In the genomic region with DNA sequence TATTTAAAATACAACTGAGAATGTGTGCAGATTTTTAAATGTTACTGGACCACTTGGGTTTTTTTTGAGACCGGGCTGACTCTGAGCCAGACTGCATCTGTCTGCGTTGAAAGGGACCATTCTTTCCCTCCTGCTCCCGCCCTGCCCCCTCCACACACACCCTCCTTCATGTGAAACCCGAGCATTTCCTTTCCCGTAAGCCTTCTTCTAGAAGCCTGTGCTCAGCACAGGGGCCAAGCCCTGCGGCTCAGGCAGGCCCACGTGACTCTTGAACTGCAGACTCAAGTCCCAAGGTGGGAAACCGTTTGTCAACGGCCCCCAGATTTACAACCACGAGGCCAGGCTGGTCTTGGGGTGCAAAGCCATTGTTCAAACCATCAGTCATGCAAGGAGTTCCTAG, we compare ENCODE assay signal across 9 cellular contexts.
DNase-seq lines count a peak whose midpoint lies in the region; ATAC-seq and TF ChIP-seq lines count a peak whose summit lies in the region.
"Had no signal": no experiment of that assay in that cellular context is flagged by ENCODE, and none has a peak within 500 bp of the region (broad histone marks: within the 10 kb centered on the region; RNA-seq: fewer than 3 reads in every experiment).

No MANE protein-coding gene starts in this region.

- H3K9me2 ChIP-seq in MM.1S (replicated peaks; ENCODE audit: insufficient read depth, low read length) = no peaks in the 10 kb centered on the region

- H3K4me3 Mint-ChIP-seq in stimulated activated naive CD8-positive, alpha-beta T cell treated with anti-CD3 and anti-CD28 coated beads, Interleukin-15, amount 100 ng/mL, for 72 hours = no peak overlapping the region

- no peaks in the 10 kb centered on the region for H4K20me1 ChIP-seq in MM.1S (ENCODE audit: insufficient read depth, low read length)

- H2AFZ ChIP-seq in MM.1S (ENCODE audit: low read length) = peak overlapping the region; percentile 61

- H3K9ac ChIP-seq in MM.1S (ENCODE audit: low read length) = no peak overlapping the region

- H3K27ac ChIP-seq in MM.1S (ENCODE audit: low read length) = no peak overlapping the region; the same call in 1 of the 2 replicates
- H3K27ac ChIP-seq in brain microvascular endothelial cell = no peak overlapping the region
- no peak overlapping the region for H3K27ac ChIP-seq in left lung
- H3K27ac ChIP-seq: HL-60 had no signal

- H3K9me3 ChIP-seq in MM.1S (replicated peaks; ENCODE audit: insufficient read depth, low read length) (no peaks in the 10 kb centered on the region), left lung (no peaks in the 10 kb centered on the region)

- H3K4me3 ChIP-seq in GM12864 (ENCODE audit: low read depth, low read length) (no peak overlapping the region), MM.1S (ENCODE audit: low read length) (no peak overlapping the region), brain microvascular endothelial cell (ENCODE audit: low read depth, low read length) (no peak overlapping the region), left lung (no peak overlapping the region)

- intact Hi-C loops in left lung (cut with DNase I) = no loop called here

- H3K27me3 ChIP-seq in MM.1S (replicated peaks; ENCODE audit: insufficient read depth, low read length) (no peaks in the 10 kb centered on the region), brain microvascular endothelial cell (replicated peaks) (peaks cover 2% of the 10 kb centered on the region), left lung (peaks cover 4 to 32% of the 10 kb centered on the region in 2 donors)

- H3K4me1 ChIP-seq in MM.1S (ENCODE audit: low read length) (peaks cover 15% of the 10 kb centered on the region), left lung (peaks cover 7 to 18% of the 10 kb centered on the region in 2 donors)

- H3F3A ChIP-seq in MM.1S (ENCODE audit: insufficient read depth, low read length) = no peaks in the 10 kb centered on the region

- H3K36me3 ChIP-seq in MM.1S (replicated peaks; ENCODE audit: insufficient read depth, low read length) (no peaks in the 10 kb centered on the region), brain microvascular endothelial cell (replicated peaks) (no peaks in the 10 kb centered on the region), left lung (no peaks in the 10 kb centered on the region)

- peak; percentile 25 for DNase-seq in GM12864 (ENCODE audit: low read depth)
- DNase-seq in MM.1S = peak; percentile 85
- peak; percentile 9 for DNase-seq in brain microvascular endothelial cell
- DNase-seq in left lung = peak in 1 of 2 donors; percentile 63
- DNase-seq in stimulated activated naive CD8-positive, alpha-beta T cell treated with anti-CD3 and anti-CD28 coated beads, Interleukin-15, amount 100 ng/mL, for 72 hours = peak in 1 of 2 donors; percentile 22
- DNase-seq in 8988T = no peak
- DNase-seq in SW 1271 (lab: John Stamatoyannopoulos, UW) = no peak
- no peak for DNase-seq in HK-2 (ENCODE audit: unreplicated experiment)

- peak; percentile 76 for ATAC-seq in left lung
- peak; percentile 72 for ATAC-seq in stimulated activated naive CD8-positive, alpha-beta T cell treated with anti-CD3 and anti-CD28 coated beads, Interleukin-15, amount 100 ng/mL, for 72 hours

- TF ChIP-seq CTCF in GM12864 (IDR thresholded peaks at IDR 0.05; ENCODE audit: low read depth, low read length, missing control alignments) (no peak), MM.1S (IDR thresholded peaks at IDR 0.05; ENCODE audit: low read length) (no peak), brain microvascular endothelial cell (IDR thresholded peaks at IDR 0.05; ENCODE audit: low read depth, low read length, missing control alignments) (no peak), left lung (IDR thresholded peaks at IDR 0.05) (no peak)

- no peaks in the 10 kb centered on the region for H3K9me3 Mint-ChIP-seq in stimulated activated naive CD8-positive, alpha-beta T cell treated with anti-CD3 and anti-CD28 coated beads, Interleukin-15, amount 100 ng/mL, for 72 hours

- H3K4me2 ChIP-seq in MM.1S (ENCODE audit: low read depth, low read length) = peak overlapping the region; percentile 40; the same call in 1 of the 2 replicates

- H3K79me2 ChIP-seq in MM.1S (ENCODE audit: low read length) = no peaks in the 10 kb centered on the region

- in situ Hi-C loops in brain microvascular endothelial cell (cut with HindIII; ENCODE audit: low pct_ligation_motif_present, low sequenced_read_pairs) = no loop called here

- H3K4me1 Mint-ChIP-seq in stimulated activated naive CD8-positive, alpha-beta T cell treated with anti-CD3 and anti-CD28 coated beads, Interleukin-15, amount 100 ng/mL, for 72 hours = peaks cover 57% of the 10 kb centered on the region

- no peak overlapping the region for H3K27ac Mint-ChIP-seq in stimulated activated naive CD8-positive, alpha-beta T cell treated with anti-CD3 and anti-CD28 coated beads, Interleukin-15, amount 100 ng/mL, for 72 hours

- H3K27me3 Mint-ChIP-seq in stimulated activated naive CD8-positive, alpha-beta T cell treated with anti-CD3 and anti-CD28 coated beads, Interleukin-15, amount 100 ng/mL, for 72 hours = peaks cover 12% of the 10 kb centered on the region

Comparison
In these comparisons a context has a peak if more than half of its experiments do, and no peak if none do; other contexts are left out.
1. DNase-seq: peak in GM12864 (single experiment), MM.1S (single experiment) and brain microvascular endothelial cell (single experiment); none in 8988T (single experiment), SW 1271 (0 of 2) and HK-2 (single experiment).